Comparison of ENCODE assay signal across 29 cellular contexts in genomic region chr6:152071843-152072242, GRCh38.
"Had no signal": no experiment of that assay in that cellular context is flagged by ENCODE, and none has a peak within 500 bp of the region (broad histone marks: within the 10 kb centered on the region; RNA-seq: fewer than 3 reads in every experiment).

No MANE protein-coding gene starts in this region.

- H3K36me3 ChIP-seq: adrenal gland, Peyer's patch, SJSA1 had no signal

- ATAC-seq: activated CD4-positive, alpha-beta T cell treated with anti-CD3 and anti-CD28 coated beads for 36 hours; activated naive CD4-positive, alpha-beta T cell treated with anti-CD3 and anti-CD28 coated beads, Interleukin-2, amount 50 U/mL, for 72 hours; activated T-cell treated with anti-CD3 and anti-CD28 coated beads, Interleukin-2, amount 50 U/mL, for 4 hours; body of pancreas; PC-3 had no signal

- H3K9me3 ChIP-seq: Peyer's patch, SJSA1, SK-N-SH had no signal

- H3K4me3 ChIP-seq: adrenal gland, body of pancreas, Peyer's patch, SJSA1 had no signal

- H3K27ac ChIP-seq: adrenal gland, body of pancreas, KMS-11, Peyer's patch, SJSA1 had no signal

- H3K4me1 ChIP-seq: adrenal gland, body of pancreas, Peyer's patch, SJSA1 had no signal

- DNase-seq: activated CD4-positive, alpha-beta T cell treated with anti-CD3 and anti-CD28 coated beads for 36 hours; activated CD4-positive, alpha-beta T cell treated with anti-CD3 and anti-CD28 coated beads, Interleukin-2, amount 10 ng/mL, durations not matched to agents 7 days and 5 days; activated CD4-positive, alpha-beta T cell treated with anti-CD3 and anti-CD28 coated beads, Interleukin-2, amount 50 U/mL, for 48 hours; activated CD8-positive, alpha-beta memory T cell treated with anti-CD3 and anti-CD28 coated beads, Interleukin-2, amount 50 U/mL, for 4 hours; activated gamma-delta T cell treated with Interleukin-2 at 50 U/mL for 16 hours; activated naive CD4-positive, alpha-beta T cell treated with anti-CD3 and anti-CD28 coated beads for 36 hours; activated T-cell treated with anti-CD3 and anti-CD28 coated beads for 4 hours; activated T-cell treated with anti-CD3 and anti-CD28 coated beads, Interleukin-2, amount 50 U/mL, for 4 hours; adrenal gland; body of pancreas; central memory CD4-positive, alpha-beta T cell; MM.1S; NCI-H1092 treated with DMSO at 0.1 percent for 48 hours; NCI-H1417; NCI-H146; NCI-H187; NCI-H2081; NCI-H510A; NCI-H526; NCI-H748 treated with DMSO at 0.1 percent for 48 hours; NK-92 treated with Interleukin-12 subunit alpha and Interleukin-12 subunit beta, amount 100 ng/mL, for 24 hours; PC-3; Peyer's patch; RPMI8226; SHP77 treated with DMSO at 0.1 percent for 48 hours; SK-N-SH had no signal

- H3K27me3 ChIP-seq: adrenal gland, body of pancreas, Peyer's patch, SJSA1 had no signal
